In genomic region chr12:30200864-30201263, GRCh38 we compare ENCODE assay signal across 14 cellular contexts.
DNase-seq lines count a peak whose midpoint lies in the region; ATAC-seq and TF ChIP-seq lines count a peak whose summit lies in the region.
"Had no signal": no experiment of that assay in that cellular context is flagged by ENCODE, and none has a peak within 500 bp of the region (broad histone marks: within the 10 kb centered on the region; RNA-seq: fewer than 3 reads in every experiment).

No MANE protein-coding gene starts in this region.

- TF ChIP-seq CTCF in endodermal cell (conservative IDR thresholded peaks at IDR 0.05) (no peak), stomach (IDR thresholded peaks at IDR 0.05) (no peak), GM13976 (IDR thresholded peaks at IDR 0.05; ENCODE audit: borderline replicate concordance, control extremely low read depth, extremely low read depth, insufficient read depth, missing control alignments) (no peak)

- TF ChIP-seq EP300 in stomach (IDR thresholded peaks at IDR 0.05): no peak

- peak overlapping the region; percentile 57 for H3K4me3 Mint-ChIP-seq in endodermal cell
- H3K4me3 Mint-ChIP-seq: activated CD8-positive, alpha-beta T cell treated with anti-CD3 and anti-CD28 coated beads, Interleukin-2, amount 10 ng/mL, durations not matched to agents 7 days and 5 days; activated naive CD4-positive, alpha-beta T cell treated with anti-CD3 and anti-CD28 coated beads, Interleukin-2, amount 50 U/mL, for 24 hours had no signal

- H3K27me3 Mint-ChIP-seq in endodermal cell (ENCODE audit: insufficient read depth): peaks cover 49% of the 10 kb centered on the region

- H3K4me3 ChIP-seq in HUES64 (ENCODE audit: low read length) (peak overlapping the region; percentile 47), endodermal cell (ENCODE audit: low read length) (no peak overlapping the region), mesenchymal stem cell (ENCODE audit: insufficient read depth in 1 of 2, low read depth in 1 of 2, low read length in 2 of 2) (peak overlapping the region in 1 of 2 experiments; percentile 67), stomach (peak overlapping the region; percentile 37 to 54 (median 40))
- H3K4me3 ChIP-seq: BLaER1 treated with 17β-estradiol and CSF1 and Interleukin-3, amounts not matched to agents 10 nM and 100 nM had no signal

- peaks cover 29% of the 10 kb centered on the region for H3K27me3 ChIP-seq in HUES64 (ENCODE audit: insufficient read depth, low read length)
- H3K27me3 ChIP-seq in endodermal cell (ENCODE audit: control insufficient read depth, insufficient read depth, low read length, poor library complexity, severe bottlenecking): no peaks in the 10 kb centered on the region
- H3K27me3 ChIP-seq in mesenchymal stem cell (ENCODE audit: control insufficient read depth in 1 of 2, insufficient read depth in 1 of 2, low read length in 2 of 2): peaks cover 14 to 62% of the 10 kb centered on the region in 2 experiments
- H3K27me3 ChIP-seq in stomach: peaks cover 0 to 15% (median 10%) of the 10 kb centered on the region in 3 donors
- H3K27me3 ChIP-seq: BLaER1 treated with 17β-estradiol and CSF1 and Interleukin-3, amounts not matched to agents 10 nM and 100 nM; Peyer's patch had no signal

- no peak overlapping the region for H3K4me2 ChIP-seq in mesenchymal stem cell (ENCODE audit: low read length, poor library complexity, severe bottlenecking)
- H3K4me2 ChIP-seq: BLaER1 treated with 17β-estradiol and CSF1 and Interleukin-3, amounts not matched to agents 10 nM and 100 nM had no signal

- H3K9me3 ChIP-seq in HUES64 (ENCODE audit: insufficient read depth, low read depth, low read length) (no peaks in the 10 kb centered on the region), endodermal cell (ENCODE audit: control insufficient read depth, low read length) (no peaks in the 10 kb centered on the region), mesenchymal stem cell (ENCODE audit: control insufficient read depth, low read length) (no peaks in the 10 kb centered on the region), stomach (no peaks in the 10 kb centered on the region)
- H3K9me3 ChIP-seq: Peyer's patch had no signal

- H3K4me1 Mint-ChIP-seq in endodermal cell: peaks cover 27% of the 10 kb centered on the region
- H3K4me1 Mint-ChIP-seq: activated naive CD4-positive, alpha-beta T cell treated with anti-CD3 and anti-CD28 coated beads, Interleukin-2, amount 50 U/mL, for 24 hours had no signal

- no peaks in the 10 kb centered on the region for H3K36me3 Mint-ChIP-seq in endodermal cell (ENCODE audit: low read depth)
- H3K36me3 Mint-ChIP-seq: activated naive CD4-positive, alpha-beta T cell treated with anti-CD3 and anti-CD28 coated beads, Interleukin-2, amount 50 U/mL, for 24 hours had no signal

- H3K79me1 ChIP-seq in mesenchymal stem cell (replicated peaks; ENCODE audit: low read length, poor library complexity, severe bottlenecking): no peaks in the 10 kb centered on the region

- TF ChIP-seq POLR2A in stomach (IDR thresholded peaks at IDR 0.05): no peak

- no peak overlapping the region for H3K4ac ChIP-seq in mesenchymal stem cell (ENCODE audit: low read depth in 1 of 2, low read length in 2 of 2)

- H3K9ac ChIP-seq in HUES64 (ENCODE audit: low read depth, low read length): no peak overlapping the region
- H3K9ac ChIP-seq in endodermal cell (ENCODE audit: extremely low read depth, low read length, poor library complexity, severe bottlenecking): no peak overlapping the region
- H3K9ac ChIP-seq in mesenchymal stem cell (ENCODE audit: low read length): no peak overlapping the region
- H3K9ac ChIP-seq: BLaER1 treated with 17β-estradiol and CSF1 and Interleukin-3, amounts not matched to agents 10 nM and 100 nM had no signal

- no peak overlapping the region for H3K23ac ChIP-seq in mesenchymal stem cell (ENCODE audit: low read length in 2 of 2)

- H2BK5ac ChIP-seq in mesenchymal stem cell (ENCODE audit: low read depth, low read length, poor library complexity, severe bottlenecking): no peak overlapping the region

- WGBS in HUES64: 93% methylated on average over 21 of the region's 24 CpGs
- 74 to 81% methylated on average over 6 to 19 of the region's 24 CpGs for WGBS in endodermal cell (ENCODE audit: insufficient coverage in 1 of 2, insufficient read length in 1 of 2), 2 experiments
- WGBS in mesenchymal stem cell: 21% methylated on average over 21 of the region's 24 CpGs
- WGBS in stomach, 5 donors: 3 to 5% (median 4%) methylated on average over 19 to 23 of the region's 24 CpGs

- H3K27ac ChIP-seq in HUES64 (ENCODE audit: low read depth, low read length): no peak overlapping the region
- no peak overlapping the region for H3K27ac ChIP-seq in endodermal cell (ENCODE audit: low read depth, low read length)
- no peak overlapping the region for H3K27ac ChIP-seq in mesenchymal stem cell (ENCODE audit: low read length, poor library complexity, severe bottlenecking)
- H3K27ac ChIP-seq in stomach: peak overlapping the region in 2 of 5 donors; percentile 5 to 12
- H3K27ac ChIP-seq: BLaER1 treated with 17β-estradiol and CSF1 and Interleukin-3, amounts not matched to agents 10 nM and 100 nM; Peyer's patch had no signal

- no peak overlapping the region for H3K27ac Mint-ChIP-seq in endodermal cell
- H3K27ac Mint-ChIP-seq: activated CD8-positive, alpha-beta T cell treated with anti-CD3 and anti-CD28 coated beads, Interleukin-2, amount 10 ng/mL, durations not matched to agents 7 days and 5 days; activated naive CD4-positive, alpha-beta T cell treated with anti-CD3 and anti-CD28 coated beads, Interleukin-2, amount 50 U/mL, for 24 hours had no signal

- DNase-seq in endodermal cell: no peak
- DNase-seq in mesenchymal stem cell: peak; percentile 32
- peak; percentile 28 for DNase-seq in stomach
- DNase-seq in GM13976 (ENCODE audit: low spot score): no peak
- DNase-seq in NCI-H146 treated with DMSO at 0.1 percent for 48 hours (lab: John Stamatoyannopoulos, UW; ENCODE audit: unreplicated experiment): no peak
- no peak for DNase-seq in NCI-H1930 (lab: John Stamatoyannopoulos, UW)
- DNase-seq: activated CD8-positive, alpha-beta T cell treated with anti-CD3 and anti-CD28 coated beads, Interleukin-2, amount 10 ng/mL, durations not matched to agents 7 days and 5 days; MM.1S; Peyer's patch; stimulated activated CD8-positive, alpha-beta memory T cell treated with anti-CD3 and anti-CD28 coated beads, Interleukin-4, amount 100 ng/mL, for 48 hours had no signal

- in situ Hi-C loops in GM13976 (cut with MboI; ENCODE audit: low sequenced_read_pairs, unreplicated experiment): no loop called here

- peaks cover 2% of the 10 kb centered on the region for H3K9me3 Mint-ChIP-seq in endodermal cell
- H3K9me3 Mint-ChIP-seq: activated naive CD4-positive, alpha-beta T cell treated with anti-CD3 and anti-CD28 coated beads, Interleukin-2, amount 50 U/mL, for 24 hours had no signal

- H3K4me1 ChIP-seq in HUES64 (ENCODE audit: insufficient read depth, low read length) (peaks cover 11% of the 10 kb centered on the region), endodermal cell (ENCODE audit: control insufficient read depth, insufficient read depth, low read length) (no peaks in the 10 kb centered on the region), mesenchymal stem cell (ENCODE audit: control insufficient read depth, insufficient read depth, low read depth, low read length) (peaks cover 6% of the 10 kb centered on the region), stomach (peaks cover 0 to 32% (median 27%) of the 10 kb centered on the region in 4 donors)
- H3K4me1 ChIP-seq: Peyer's patch had no signal

- no peak overlapping the region for H2AFZ ChIP-seq in mesenchymal stem cell (ENCODE audit: low read depth, low read length)

- H4K8ac ChIP-seq in mesenchymal stem cell (ENCODE audit: low read length): no peak overlapping the region

- H3K36me3 ChIP-seq in HUES64 (ENCODE audit: insufficient read depth, low read length) (no peaks in the 10 kb centered on the region), endodermal cell (ENCODE audit: control insufficient read depth, insufficient read depth, low read length) (no peaks in the 10 kb centered on the region), mesenchymal stem cell (ENCODE audit: control insufficient read depth in 1 of 2, insufficient read depth in 2 of 2, low read depth in 1 of 2, low read length in 2 of 2) (no peaks in the 10 kb centered on the region), stomach (no peaks in the 10 kb centered on the region)
- H3K36me3 ChIP-seq: BLaER1 treated with 17β-estradiol and CSF1 and Interleukin-3, amounts not matched to agents 10 nM and 100 nM; Peyer's patch had no signal

- H4K91ac ChIP-seq in mesenchymal stem cell (ENCODE audit: low read length): no peak overlapping the region

- no peak overlapping the region for H2BK120ac ChIP-seq in mesenchymal stem cell (ENCODE audit: low read depth, low read length)

- intact Hi-C loops in stomach (cut with DNase I; ENCODE audit: low total_unique reads): no loop called here

- no peak overlapping the region for H3K18ac ChIP-seq in mesenchymal stem cell (ENCODE audit: low read depth in 1 of 2, low read length in 2 of 2)

- no peak overlapping the region for H2AK5ac ChIP-seq in mesenchymal stem cell (ENCODE audit: low read length, severe bottlenecking)

- peak overlapping the region; percentile 33 for H2BK15ac ChIP-seq in mesenchymal stem cell (ENCODE audit: low read depth, poor library complexity, severe bottlenecking)

- ATAC-seq in HG03139 (IDR thresholded peaks at IDR 0.05; ENCODE audit: unreplicated experiment): no peak
- ATAC-seq: activated CD8-positive, alpha-beta T cell treated with anti-CD3 and anti-CD28 coated beads, Interleukin-2, amount 10 ng/mL, durations not matched to agents 7 days and 5 days had no signal

- H3K14ac ChIP-seq in mesenchymal stem cell (ENCODE audit: low read length in 2 of 2): no peak overlapping the region

- H2BK12ac ChIP-seq in mesenchymal stem cell (ENCODE audit: low read length in 2 of 2): no peak overlapping the region

Comparison
In these comparisons a context has a peak if more than half of its experiments do, and no peak if none do; other contexts are left out.
1. DNase-seq: peak in mesenchymal stem cell (single experiment) and stomach (single experiment); none in endodermal cell (single experiment), GM13976 (single experiment), NCI-H146 treated with DMSO at 0.1 percent for 48 hours (single experiment) and NCI-H1930 (0 of 2).